20 cellular contexts compared by ENCODE assay signal in genomic region chrY:7836366-7836765, GRCh38.
"Had no signal": no experiment of that assay in that cellular context is flagged by ENCODE, and none has a peak within 500 bp of the region (broad histone marks: within the 10 kb centered on the region; RNA-seq: fewer than 3 reads in every experiment).

No MANE protein-coding gene starts in this region.

- DNase-seq: activated CD4-positive, alpha-beta T cell treated with anti-CD3 and anti-CD28 coated beads, Interleukin-2, amount 50 U/mL, for 1 hour; activated CD4-positive, CD25-positive, alpha-beta regulatory T cell treated with anti-CD3 and anti-CD28 coated beads, Interleukin-2, amount 50 U/mL, for 72 hours; activated CD8-positive, alpha-beta T cell treated with anti-CD3 and anti-CD28 coated beads, Interleukin-2, amount 10 ng/mL, durations not matched to agents 7 days and 5 days; activated gamma-delta T cell; aorta; brain microvascular endothelial cell; foreskin melanocyte; kidney glomerular epithelial cell; left ventricle myocardium inferior; pancreas; psoas muscle; stimulated activated CD4-positive, alpha-beta T cell treated with anti-CD3 and anti-CD28 coated beads, Interleukin-12 subunit alpha, Interleukin-12 subunit beta, amount 100 ng/mL, for 4 hours; stimulated activated CD4-positive, alpha-beta T cell treated with anti-CD3 and anti-CD28 coated beads, Interleukin-4, amount 100 ng/mL, for 4 hours; T-helper 1 cell; WERI-Rb-1 had no signal

- H3K4me3 ChIP-seq: coronary artery, left ventricle myocardium inferior, pancreas, psoas muscle, right atrium auricular region, tibial nerve had no signal

- ATAC-seq: activated CD8-positive, alpha-beta T cell treated with anti-CD3 and anti-CD28 coated beads, Interleukin-2, amount 10 ng/mL, durations not matched to agents 7 days and 5 days; pancreas; psoas muscle had no signal

- H3K36me3 ChIP-seq: brain microvascular endothelial cell, left ventricle myocardium inferior, neutrophil, pancreas, right atrium auricular region, tibial nerve, WERI-Rb-1 had no signal

- H3K9me3 ChIP-seq: left ventricle myocardium inferior, neutrophil, pancreas, psoas muscle, right atrium auricular region, tibial nerve had no signal

- H3K4me1 ChIP-seq: left ventricle myocardium inferior, pancreas, psoas muscle, right atrium auricular region, tibial nerve had no signal

- H3K27ac ChIP-seq: brain microvascular endothelial cell, coronary artery, epithelial cell of prostate, left ventricle myocardium inferior, neutrophil, pancreas, psoas muscle, right atrium auricular region, tibial nerve, WERI-Rb-1 had no signal

- H3K27me3 ChIP-seq: brain microvascular endothelial cell, neutrophil, pancreas, right atrium auricular region, tibial nerve had no signal
